Comparison of ENCODE assay signal across 16 cellular contexts in genomic region chr10:64159910-64160872, GRCh38.
"Had no signal": no experiment of that assay in that cellular context is flagged by ENCODE, and none has a peak within 500 bp of the region (broad histone marks: within the 10 kb centered on the region; RNA-seq: fewer than 3 reads in every experiment).

No MANE protein-coding gene starts in this region.

- H3K4me3 ChIP-seq: colonic mucosa, mucosa of descending colon, right atrium auricular region, suprapubic skin, tibial artery had no signal

- DNase-seq: caudate nucleus; colonic mucosa; dermis blood vessel endothelial cell; erythroblast; mucosa of descending colon; naive thymus-derived CD8-positive, alpha-beta T cell; small intestine; stimulated activated CD4-positive, alpha-beta T cell treated with anti-CD3 and anti-CD28 coated beads, Interleukin-12 subunit alpha, Interleukin-12 subunit beta, amount 100 ng/mL, for 4 hours; stimulated activated CD4-positive, alpha-beta T cell treated with anti-CD3 and anti-CD28 coated beads, Interleukin-2, amount 100 ng/mL, for 48 hours; stimulated activated naive CD4-positive, alpha-beta T cell treated with Interleukin-2 at 50 U/mL for 16 hours; tibial artery had no signal

- H3K36me3 Mint-ChIP-seq: naive thymus-derived CD8-positive, alpha-beta T cell had no signal

- H3K27ac ChIP-seq: colonic mucosa, right atrium auricular region, suprapubic skin, tibial artery had no signal

- H3K27me3 ChIP-seq: colonic mucosa, right atrium auricular region, suprapubic skin, tibial artery had no signal

- H3K4me1 ChIP-seq: colonic mucosa, right atrium auricular region, suprapubic skin, tibial artery had no signal

- H3K4me3 Mint-ChIP-seq: naive thymus-derived CD8-positive, alpha-beta T cell had no signal

- H3K9me3 ChIP-seq: colonic mucosa, mucosa of descending colon, right atrium auricular region, suprapubic skin, tibial artery had no signal

- H3K27ac Mint-ChIP-seq: naive thymus-derived CD8-positive, alpha-beta T cell had no signal

- FAIRE-seq: endothelial cell of umbilical vein, frontal cortex, keratinocyte, small intestine had no signal

- H3K36me3 ChIP-seq: colonic mucosa, right atrium auricular region, suprapubic skin, tibial artery had no signal

- H3K4me1 Mint-ChIP-seq: naive thymus-derived CD8-positive, alpha-beta T cell had no signal

- ATAC-seq: mucosa of descending colon; naive thymus-derived CD8-positive, alpha-beta T cell had no signal
